In the genomic region with DNA sequence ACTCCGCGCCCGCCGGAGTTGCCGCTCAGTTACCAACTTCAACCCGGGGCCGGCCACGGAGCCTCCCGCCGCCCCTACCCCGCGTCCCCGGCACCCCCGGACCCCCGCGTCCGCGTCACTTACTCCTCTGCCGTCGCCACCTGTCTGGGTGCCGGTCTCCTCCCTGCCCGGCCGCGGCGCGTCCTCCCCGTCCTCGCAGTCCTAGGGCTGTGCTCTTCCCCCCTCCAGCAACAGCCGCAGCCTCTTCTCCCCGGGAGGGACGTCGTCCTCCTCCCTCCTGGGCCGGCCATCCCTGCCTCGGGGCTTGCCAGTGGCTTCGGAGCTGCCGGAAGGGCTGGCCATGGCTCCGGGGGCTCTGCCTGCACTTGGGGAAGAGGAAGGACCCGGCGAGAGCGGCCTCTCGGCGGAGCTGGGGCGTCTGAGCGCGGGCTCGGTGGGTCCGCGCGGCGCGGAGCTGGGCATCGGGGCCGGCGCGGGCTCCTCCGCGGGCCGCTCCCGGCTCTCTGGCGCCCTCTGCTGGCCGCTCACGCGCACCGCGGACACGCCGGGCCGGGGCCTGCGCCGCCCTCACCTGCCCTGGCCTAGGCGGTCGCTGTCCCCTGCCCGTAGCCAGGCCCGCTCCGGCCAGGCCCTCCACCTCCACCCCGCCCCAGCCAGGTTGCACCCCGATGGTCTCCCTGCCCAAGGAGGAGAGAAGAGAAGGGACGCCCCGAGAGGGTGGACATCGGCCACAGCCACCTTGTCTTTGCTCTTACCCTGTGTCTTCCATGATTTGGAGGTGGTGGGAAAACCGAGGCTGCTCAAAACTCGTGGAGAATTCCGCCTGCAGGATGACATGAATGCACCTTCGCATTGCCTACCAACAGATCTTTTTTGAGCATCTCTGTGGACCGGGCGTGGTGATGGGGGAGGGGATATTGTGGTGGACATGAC, we compare ENCODE assay signal across 1 cellular context.
TF ChIP-seq lines count a peak whose summit lies in the region.

No MANE protein-coding gene starts in this region.

TF ChIP-seq in H1, 55 proteins besides CTCF, POLR2A, EP300 and RAD21:
- TF ChIP-seq EZH2 (IDR thresholded peaks at IDR 0.05; ENCODE audit: low read depth, low read length, severe bottlenecking) (peak; percentile 48), BACH1 (IDR thresholded peaks at IDR 0.05; ENCODE audit: low read length) (0 out of 2 replicates have a peak, but pooled peaks have one; percentile 8)
